14 cellular contexts compared by ENCODE assay signal in genomic region chr6:80029442-80029841, GRCh38. TPM values are rescaled to one million over a fixed set of nuclear protein-coding genes. Genes with fewer than 3 reads are reported as not detected.
DNase-seq lines count a peak whose midpoint lies in the region; ATAC-seq and TF ChIP-seq lines count a peak whose summit lies in the region.
"Had no signal": no experiment of that assay in that cellular context is flagged by ENCODE, and none has a peak within 500 bp of the region (broad histone marks: within the 10 kb centered on the region; RNA-seq: fewer than 3 reads in every experiment).

No MANE protein-coding gene starts in this region.

- no peaks in the 10 kb centered on the region for H3K4me1 Mint-ChIP-seq in immature natural killer cell
- H3K4me1 Mint-ChIP-seq: activated naive CD8-positive, alpha-beta T cell treated with anti-CD3 and anti-CD28 coated beads, Interleukin-2, amount 50 U/mL, for 24 hours; nephron had no signal

- H3K27me3 Mint-ChIP-seq in immature natural killer cell (ENCODE audit: low read depth in 3 of 3), result no peaks in the 10 kb centered on the region
- H3K27me3 Mint-ChIP-seq: activated naive CD8-positive, alpha-beta T cell treated with anti-CD3 and anti-CD28 coated beads, Interleukin-2, amount 50 U/mL, for 24 hours; effector memory CD8-positive, alpha-beta T cell had no signal

- H3K4me3 Mint-ChIP-seq in immature natural killer cell, result no peak overlapping the region
- H3K4me3 Mint-ChIP-seq: activated naive CD8-positive, alpha-beta T cell treated with anti-CD3 and anti-CD28 coated beads, Interleukin-2, amount 50 U/mL, for 24 hours; effector memory CD8-positive, alpha-beta T cell; nephron had no signal

- no peak overlapping the region for H3K4me3 ChIP-seq in fibroblast of mammary gland (ENCODE audit: control insufficient read depth, low read depth, low read length)
- H3K4me3 ChIP-seq: Peyer's patch had no signal

- DNase-seq in fibroblast of mammary gland (ENCODE audit: low read depth), result peak; percentile 7
- DNase-seq in NCI-H345 (lab: John Stamatoyannopoulos, UW), result no peak
- no peak for DNase-seq in immature natural killer cell
- DNase-seq in 8988T, result no peak
- no peak for DNase-seq in AML-193 (lab: John Stamatoyannopoulos, UW)
- DNase-seq: activated CD4-positive, alpha-beta T cell treated with anti-CD3 and anti-CD28 coated beads, Interleukin-2, amount 50 U/mL, for 1 hour; activated naive CD8-positive, alpha-beta T cell treated with anti-CD3 and anti-CD28 coated beads, Interleukin-2, amount 50 U/mL, for 24 hours; effector memory CD8-positive, alpha-beta T cell; NCI-H1436; Peyer's patch had no signal

- H3K27ac Mint-ChIP-seq in immature natural killer cell, result peak overlapping the region in 1 of 6 donors; percentile 12
- H3K27ac Mint-ChIP-seq: activated naive CD8-positive, alpha-beta T cell treated with anti-CD3 and anti-CD28 coated beads, Interleukin-2, amount 50 U/mL, for 24 hours; nephron had no signal

- ATAC-seq in GM18861 (IDR thresholded peaks at IDR 0.05; ENCODE audit: unreplicated experiment) (peak; percentile 61), GM21447 (IDR thresholded peaks at IDR 0.05; ENCODE audit: unreplicated experiment) (peak; percentile 85), HG03103 (IDR thresholded peaks at IDR 0.05; ENCODE audit: low read depth, unreplicated experiment) (peak; percentile 66)
- ATAC-seq: activated naive CD8-positive, alpha-beta T cell treated with anti-CD3 and anti-CD28 coated beads, Interleukin-2, amount 50 U/mL, for 24 hours; effector memory CD8-positive, alpha-beta T cell had no signal

- TF ChIP-seq CTCF in fibroblast of mammary gland (conservative IDR thresholded peaks at IDR 0.05; ENCODE audit: control insufficient read depth, insufficient read depth, low read depth, low read length), result no peak

- peaks cover 0 to 12% (median 0%) of the 10 kb centered on the region in 3 donors for H3K36me3 Mint-ChIP-seq in immature natural killer cell

- H3K9me3 Mint-ChIP-seq in immature natural killer cell, result no peaks in the 10 kb centered on the region
- H3K9me3 Mint-ChIP-seq: activated naive CD8-positive, alpha-beta T cell treated with anti-CD3 and anti-CD28 coated beads, Interleukin-2, amount 50 U/mL, for 24 hours; effector memory CD8-positive, alpha-beta T cell; nephron had no signal

RNA-seq across cellular contexts. Expression of gene TTK, which starts 25.0 kb away (rescaled TPM):
- polyA plus RNA-seq in immature natural killer cell, result under 1 TPM in 2 of 3 donors, not detected in 1; 0.42 to 0.54 TPM
